In the genomic region with DNA sequence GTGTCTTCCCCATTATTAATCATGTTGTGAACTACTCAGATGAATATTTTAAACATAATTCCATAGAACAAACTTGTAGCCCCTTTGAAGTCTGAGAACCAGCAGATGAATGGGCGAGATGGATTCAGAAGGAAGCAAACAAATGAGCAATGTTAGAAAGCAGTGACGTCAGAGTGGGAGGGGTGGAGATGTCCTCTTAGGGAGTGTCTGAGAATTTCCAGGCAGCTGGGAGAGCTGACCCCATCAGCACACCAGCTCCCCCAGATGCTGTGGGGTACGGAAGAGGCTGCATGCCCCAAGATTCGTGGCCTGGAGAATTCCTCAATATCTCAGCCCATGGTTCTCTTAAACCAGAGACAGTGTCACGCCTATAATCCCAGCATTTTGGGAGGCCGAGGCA, we compare ENCODE assay signal across 1 cellular context.
TF ChIP-seq lines count a peak whose summit lies in the region.

No MANE protein-coding gene starts in this region.

TF ChIP-seq in HCT116, 20 proteins besides CTCF, POLR2A, EP300 and RAD21 (continued from another document):
- TF ChIP-seq, protein P1, sequence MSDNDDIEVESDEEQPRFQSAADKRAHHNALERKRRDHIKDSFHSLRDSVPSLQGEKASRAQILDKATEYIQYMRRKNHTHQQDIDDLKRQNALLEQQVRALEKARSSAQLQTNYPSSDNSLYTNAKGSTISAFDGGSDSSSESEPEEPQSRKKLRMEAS (IDR thresholded peaks at IDR 0.05) = no peak
- TF ChIP-seq EGR1 (IDR thresholded peaks at IDR 0.05; ENCODE audit: low read depth) = no peak
- no peak for TF ChIP-seq FOSL1 (IDR thresholded peaks at IDR 0.05; ENCODE audit: low read depth)
- TF ChIP-seq POLR2AphosphoS5 (IDR thresholded peaks at IDR 0.05; ENCODE audit: low read depth, low read length) = no peak
- TF ChIP-seq, protein P2, sequence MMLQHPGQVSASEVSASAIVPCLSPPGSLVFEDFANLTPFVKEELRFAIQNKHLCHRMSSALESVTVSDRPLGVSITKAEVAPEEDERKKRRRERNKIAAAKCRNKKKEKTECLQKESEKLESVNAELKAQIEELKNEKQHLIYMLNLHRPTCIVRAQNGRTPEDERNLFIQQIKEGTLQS (IDR thresholded peaks at IDR 0.05) = no peak
- TF ChIP-seq ZFX (IDR thresholded peaks at IDR 0.05) = no peak
- TF ChIP-seq YY1 (IDR thresholded peaks at IDR 0.05; ENCODE audit: extremely low read depth, insufficient replicate concordance, low read depth, low read length) = no peak
- TF ChIP-seq EZH2phosphoT487 (IDR thresholded peaks at IDR 0.05; ENCODE audit: borderline replicate concordance) = no peak
- TF ChIP-seq EZH2 (IDR thresholded peaks at IDR 0.05) = no peak
- no peak for TF ChIP-seq JUND (IDR thresholded peaks at IDR 0.05)
- TF ChIP-seq, protein P3, sequence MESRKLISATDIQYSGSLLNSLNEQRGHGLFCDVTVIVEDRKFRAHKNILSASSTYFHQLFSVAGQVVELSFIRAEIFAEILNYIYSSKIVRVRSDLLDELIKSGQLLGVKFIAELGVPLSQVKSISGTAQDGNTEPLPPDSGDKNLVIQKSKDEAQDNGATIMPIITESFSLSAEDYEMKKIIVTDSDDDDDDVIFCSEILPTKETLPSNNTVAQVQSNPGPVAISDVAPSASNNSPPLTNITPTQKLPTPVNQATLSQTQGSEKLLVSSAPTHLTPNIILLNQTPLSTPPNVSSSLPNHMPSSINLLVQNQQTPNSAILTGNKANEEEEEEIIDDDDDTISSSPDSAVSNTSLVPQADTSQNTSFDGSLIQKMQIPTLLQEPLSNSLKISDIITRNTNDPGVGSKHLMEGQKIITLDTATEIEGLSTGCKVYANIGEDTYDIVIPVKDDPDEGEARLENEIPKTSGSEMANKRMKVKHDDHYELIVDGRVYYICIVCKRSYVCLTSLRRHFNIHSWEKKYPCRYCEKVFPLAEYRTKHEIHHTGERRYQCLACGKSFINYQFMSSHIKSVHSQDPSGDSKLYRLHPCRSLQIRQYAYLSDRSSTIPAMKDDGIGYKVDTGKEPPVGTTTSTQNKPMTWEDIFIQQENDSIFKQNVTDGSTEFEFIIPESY (IDR thresholded peaks at IDR 0.05; ENCODE audit: extremely low read depth, insufficient replicate concordance, low read length) = no peak
- TF ChIP-seq ELF1 (IDR thresholded peaks at IDR 0.05; ENCODE audit: borderline replicate concordance, low read depth) = no peak
- no peak for TF ChIP-seq CEBPB (IDR thresholded peaks at IDR 0.05; ENCODE audit: low read depth)
- TF ChIP-seq TCF7L2 (IDR thresholded peaks at IDR 0.05; ENCODE audit: borderline replicate concordance, extremely low read depth, insufficient read depth, insufficient read length) = no peak
- TF ChIP-seq SP1 (IDR thresholded peaks at IDR 0.05; ENCODE audit: low read depth) = no peak
- no peak for TF ChIP-seq ZNF274 (IDR thresholded peaks at IDR 0.05; ENCODE audit: low read depth, low read length)
